29 cellular contexts compared by ENCODE assay signal in genomic region chr6:48474136-48474535, GRCh38.
"Had no signal": no experiment of that assay in that cellular context is flagged by ENCODE, and none has a peak within 500 bp of the region (broad histone marks: within the 10 kb centered on the region; RNA-seq: fewer than 3 reads in every experiment).

No MANE protein-coding gene starts in this region.

- H3K36me3 ChIP-seq: cardiac muscle cell, colonic mucosa, gastroesophageal sphincter, heart right ventricle, WERI-Rb-1 had no signal

- H3K27me3 ChIP-seq: body of pancreas, cardiac muscle cell, colonic mucosa, heart right ventricle had no signal

- ATAC-seq: activated CD4-positive, CD25-positive, alpha-beta regulatory T cell treated with anti-CD3 and anti-CD28 coated beads, Interleukin-2, amount 50 U/mL, for 24 hours; activated CD8-positive, alpha-beta T cell treated with anti-CD3 and anti-CD28 coated beads for 36 hours; activated T-cell treated with anti-CD3 and anti-CD28 coated beads, Interleukin-2, amount 50 U/mL, for 4 hours; activated T-helper 17 cell treated with anti-CD3 and anti-CD28 coated beads, Interleukin-2, amount 50 U/mL, for 72 hours; body of pancreas; gastroesophageal sphincter; heart right ventricle; T-helper 17 cell had no signal

- H3K27ac ChIP-seq: body of pancreas, cardiac muscle cell, colonic mucosa, gastroesophageal sphincter, heart right ventricle, WERI-Rb-1 had no signal

- H3K9me3 ChIP-seq: body of pancreas, colonic mucosa, gastroesophageal sphincter, heart right ventricle had no signal

- H3K4me3 ChIP-seq: body of pancreas, cardiac muscle cell, colonic mucosa, gastroesophageal sphincter, heart right ventricle had no signal

- H3K27ac Mint-ChIP-seq: activated B cell treated with CpG ODN at 0.5 μM for 24 hours; activated CD8-positive, alpha-beta T cell treated with anti-CD3 and anti-CD28 coated beads for 36 hours; activated naive CD8-positive, alpha-beta T cell; activated T-helper 17 cell treated with anti-CD3 and anti-CD28 coated beads, Interleukin-2, amount 50 U/mL, for 72 hours; T-helper 17 cell; T-helper 2 cell treated with Interferon-gamma antibody and Interleukin-4, amounts not matched to agents 5 μg/mL and 100 μg/mL, for 36 hours had no signal

- H3K9me3 Mint-ChIP-seq: activated T-cell treated with anti-CD3 and anti-CD28 coated beads, Interleukin-2, amount 50 U/mL, for 4 hours; T-helper 2 cell treated with Interferon-gamma antibody and Interleukin-4, amounts not matched to agents 5 μg/mL and 100 μg/mL, for 36 hours had no signal

- H3K4me3 Mint-ChIP-seq: activated B cell treated with CpG ODN at 0.5 μM for 24 hours; activated CD8-positive, alpha-beta T cell treated with anti-CD3 and anti-CD28 coated beads for 36 hours; activated naive CD8-positive, alpha-beta T cell; activated T-cell treated with anti-CD3 and anti-CD28 coated beads, Interleukin-2, amount 50 U/mL, for 4 hours; activated T-helper 17 cell treated with anti-CD3 and anti-CD28 coated beads, Interleukin-2, amount 50 U/mL, for 72 hours; T-helper 17 cell; T-helper 2 cell treated with Interferon-gamma antibody and Interleukin-4, amounts not matched to agents 5 μg/mL and 100 μg/mL, for 36 hours had no signal

- H3K36me3 Mint-ChIP-seq: activated naive CD8-positive, alpha-beta T cell had no signal

- H3K4me1 ChIP-seq: body of pancreas, colonic mucosa, gastroesophageal sphincter, heart right ventricle had no signal

- DNase-seq: activated B cell treated with CpG ODN at 0.5 μM for 24 hours; activated CD4-positive, alpha-beta T cell treated with anti-CD3 and anti-CD28 coated beads for 48 hours; activated CD4-positive, alpha-beta T cell treated with anti-CD3 and anti-CD28 coated beads, Interleukin-2, amount 50 U/mL, for 1 hour; activated CD4-positive, alpha-beta T cell treated with anti-CD3 and anti-CD28 coated beads, Interleukin-2, amount 50 U/mL, for 48 hours; activated CD8-positive, alpha-beta memory T cell treated with anti-CD3 and anti-CD28 coated beads for 24 hours; activated CD8-positive, alpha-beta T cell treated with anti-CD3 and anti-CD28 coated beads for 36 hours; activated effector memory CD4-positive, alpha-beta T cell treated with Interleukin-2 at 50 U/mL for 16 hours; activated gamma-delta T cell treated with Interleukin-2 at 50 U/mL for 16 hours; activated naive CD4-positive, alpha-beta T cell treated with anti-CD3 and anti-CD28 coated beads, Interleukin-2, amount 50 U/mL, for 16 hours; activated naive CD4-positive, alpha-beta T cell treated with Interleukin-2 at 50 U/mL for 16 hours; activated T-cell treated with anti-CD3 and anti-CD28 coated beads, Interleukin-2, amount 50 U/mL, for 4 hours; amygdala; aorta; body of pancreas; central memory CD4-positive, alpha-beta T cell; cerebellar nuclear complex; colonic mucosa; effector CD8-positive, alpha-beta T cell; heart right ventricle; T-helper 1 cell; T-helper 17 cell; T1000; WERI-Rb-1 had no signal

- H3K27me3 Mint-ChIP-seq: activated B cell treated with CpG ODN at 0.5 μM for 24 hours; activated CD8-positive, alpha-beta T cell treated with anti-CD3 and anti-CD28 coated beads for 36 hours; activated naive CD8-positive, alpha-beta T cell; activated T-helper 17 cell treated with anti-CD3 and anti-CD28 coated beads, Interleukin-2, amount 50 U/mL, for 72 hours; T-helper 17 cell had no signal

- H3K4me1 Mint-ChIP-seq: activated B cell treated with CpG ODN at 0.5 μM for 24 hours; activated T-helper 17 cell treated with anti-CD3 and anti-CD28 coated beads, Interleukin-2, amount 50 U/mL, for 72 hours; T-helper 17 cell had no signal
